8 cellular contexts compared by ENCODE assay signal in the genomic region with DNA sequence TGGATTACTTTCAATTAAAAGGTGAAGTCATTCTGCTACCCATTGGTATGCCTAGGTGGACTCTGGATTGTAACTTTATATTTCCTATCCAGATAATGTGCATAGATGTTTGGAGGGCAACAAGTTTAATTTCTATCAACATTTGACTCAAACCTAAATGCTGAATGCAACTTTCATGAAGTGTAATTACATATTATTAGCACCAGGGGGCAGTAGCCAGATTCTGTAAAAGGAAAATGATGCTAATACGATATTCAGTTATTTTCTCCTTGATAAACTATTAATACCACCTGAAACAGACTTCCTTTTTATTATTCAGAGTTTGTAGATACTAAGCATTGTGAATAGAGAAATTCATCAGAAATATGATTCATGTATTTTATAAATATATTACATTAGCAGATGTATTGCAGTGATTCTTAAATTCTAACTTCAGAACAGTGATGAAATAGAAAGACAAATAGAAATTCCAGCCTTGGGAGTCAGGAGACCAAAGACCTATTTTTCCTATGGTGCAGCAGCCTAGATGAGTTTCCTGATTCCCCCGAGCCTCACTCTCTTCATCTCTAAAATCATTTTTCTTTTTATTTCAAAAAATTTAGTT.
DNase-seq lines count a peak whose midpoint lies in the region; ATAC-seq, FAIRE-seq and TF ChIP-seq lines count a peak whose summit lies in the region.

No MANE protein-coding gene starts in this region.

- TF ChIP-seq RAD21 in HepG2 (CRISPR knock-in tag; IDR thresholded peaks at IDR 0.05), result no peak

- TF ChIP-seq EP300 in HepG2 (IDR thresholded peaks at IDR 0.05; ENCODE audit: low read depth in 2 of 2, low read length in 2 of 2) (no peak), HepG2 (CRISPR knock-in tag; IDR thresholded peaks at IDR 0.05; ENCODE audit: borderline replicate concordance) (no peak)

- H3K4me1 Mint-ChIP-seq in activated T-helper 17 cell treated with anti-CD3 and anti-CD28 coated beads, Interleukin-2, amount 50 U/mL, for 72 hours, result no peaks in the 10 kb centered on the region
- H3K4me1 Mint-ChIP-seq in stimulated activated memory B cell treated with anti-CD40 and anti-IgM and Interleukin-4, amounts not matched to agents 10 μg/mL and 1 μg/mL and 100 μg/mL, for 72 hours, result peaks cover 10% of the 10 kb centered on the region

- peaks cover 4% of the 10 kb centered on the region for H3K27me3 Mint-ChIP-seq in activated T-helper 17 cell treated with anti-CD3 and anti-CD28 coated beads, Interleukin-2, amount 50 U/mL, for 72 hours
- H3K27me3 Mint-ChIP-seq in stimulated activated memory B cell treated with anti-CD40 and anti-IgM and Interleukin-4, amounts not matched to agents 10 μg/mL and 1 μg/mL and 100 μg/mL, for 72 hours, result peaks cover 8% of the 10 kb centered on the region

- CTCF ChIA-PET in HepG2 (lab: Yijun Ruan, JAX; ENCODE audit: low intra/inter-chr PET ratio, low total read pairs), result interaction anchor here (0.7 to 1.4 kb wide), 4 partner anchors 112 to 231 kb away, joined by 3 to 6 read pairs (median 3); no protein-coding TSS in a partner anchor

- TF ChIP-seq POLR2A in HepG2 (IDR thresholded peaks at IDR 0.05; ENCODE audit: insufficient read depth in 1 of 2, low read depth in 2 of 2, low read length in 2 of 2), result no peak

- H3K27me3 ChIP-seq in ascending aorta (no peaks in the 10 kb centered on the region), HepG2 (ENCODE audit: control insufficient read depth in 1 of 2, insufficient read depth in 2 of 2, low read length in 2 of 2) (no peaks in the 10 kb centered on the region; a peak in 1 of 5 replicates)

- no peaks in the 10 kb centered on the region for H3K9me3 ChIP-seq in ascending aorta
- no peaks in the 10 kb centered on the region; the same call in 1 of the 2 replicates for H3K9me3 ChIP-seq in HepG2 (ENCODE audit: low read length)

- H3K4me3 ChIP-seq in ascending aorta, result no peak overlapping the region
- H3K4me3 ChIP-seq in HepG2 (replicated peaks in 1 of 3; ENCODE audit: insufficient read depth in 1 of 3, low read depth in 2 of 3, low read length in 3 of 3), result no peak overlapping the region

- ATAC-seq in HepG2, result no peak
- no peak for ATAC-seq in HG02981 (IDR thresholded peaks at IDR 0.05; ENCODE audit: unreplicated experiment)
- no peak for ATAC-seq in activated T-helper 17 cell treated with anti-CD3 and anti-CD28 coated beads, Interleukin-2, amount 50 U/mL, for 72 hours (replicated peaks)
- ATAC-seq in esophagus mucosa, result no peak
- ATAC-seq in stimulated activated memory B cell treated with anti-CD40 and anti-IgM and Interleukin-4, amounts not matched to agents 10 μg/mL and 1 μg/mL and 100 μg/mL, for 72 hours, result no peak

- no peaks in the 10 kb centered on the region for H3K79me2 ChIP-seq in HepG2 (ENCODE audit: insufficient read depth, low read length)

- no peak overlapping the region for H3K4me2 ChIP-seq in HepG2 (ENCODE audit: low read depth, low read length)

- H3K27ac ChIP-seq in ascending aorta (no peak overlapping the region), HepG2 (ENCODE audit: extremely low read length, insufficient read depth, low read length) (no peak overlapping the region)

- TF ChIP-seq CTCF in ascending aorta (IDR thresholded peaks at IDR 0.05) (peak in 2 of 3 experiments; percentile 63 to 71), HepG2 (CRISPR knock-in tag; IDR thresholded peaks at IDR 0.05) (peak; percentile 59)

- no peak overlapping the region for H3K9ac ChIP-seq in HepG2 (ENCODE audit: insufficient read depth, low read depth, low read length)

- H3K36me3 Mint-ChIP-seq in activated T-helper 17 cell treated with anti-CD3 and anti-CD28 coated beads, Interleukin-2, amount 50 U/mL, for 72 hours (ENCODE audit: low read depth), result no peaks in the 10 kb centered on the region
- H3K36me3 Mint-ChIP-seq in stimulated activated memory B cell treated with anti-CD40 and anti-IgM and Interleukin-4, amounts not matched to agents 10 μg/mL and 1 μg/mL and 100 μg/mL, for 72 hours, result peaks cover 6% of the 10 kb centered on the region

- peaks cover 3% of the 10 kb centered on the region for H3K9me3 Mint-ChIP-seq in activated T-helper 17 cell treated with anti-CD3 and anti-CD28 coated beads, Interleukin-2, amount 50 U/mL, for 72 hours
- peaks cover 7% of the 10 kb centered on the region for H3K9me3 Mint-ChIP-seq in stimulated activated memory B cell treated with anti-CD40 and anti-IgM and Interleukin-4, amounts not matched to agents 10 μg/mL and 1 μg/mL and 100 μg/mL, for 72 hours

- intact Hi-C loops in ascending aorta (cut with DNase I) (loop anchor here (5.0 kb wide), 1 partner anchor 233 kb away; no protein-coding TSS in a partner anchor), HepG2 (cut with micrococcal nuclease; ENCODE audit: unreplicated experiment) (loop anchor here (1.0 kb wide), 2 partner anchors 112 to 231 kb away; no protein-coding TSS in a partner anchor)

- FAIRE-seq in HepG2 (lab: Jason Lieb, UNC), result peak; percentile 70

- H4K20me1 ChIP-seq in HepG2 (ENCODE audit: insufficient read depth, low read length), result no peaks in the 10 kb centered on the region

- peak; percentile 63 for DNase-seq in DMS53 (lab: John Stamatoyannopoulos, UW)
- peak; percentile 35 for DNase-seq in LoVo (ENCODE audit: low spot score)
- DNase-seq in ascending aorta (ENCODE audit: low spot score in 2 of 2), result no peak
- DNase-seq in HepG2 (ENCODE audit: low spot score), result peak; percentile 14

- BruUV-seq in HepG2 (replicated peaks; lab: Mats Ljungman, UMichigan), result no TSS peak

- POLR2A ChIA-PET in HepG2 (lab: Yijun Ruan, JAX), result no interaction called here

- 24% methylated on average over 2 of the region's 2 CpGs for WGBS in HepG2 (ENCODE audit: low lambda C conversion rate)

- H2AFZ ChIP-seq in HepG2 (ENCODE audit: low read length), result no peak overlapping the region

- in situ Hi-C loops in HepG2 (cut with HindIII; ENCODE audit: extremely low pct_ligation_motif_present, low pct_unique_long_range_greater_than_20kb), result loop anchor here (5.0 kb wide), 1 partner anchor 233 kb away; no protein-coding TSS in a partner anchor

- H3K4me1 ChIP-seq in ascending aorta (no peaks in the 10 kb centered on the region), HepG2 (ENCODE audit: insufficient read depth, low read length) (peaks cover 26% of the 10 kb centered on the region)

- H3K36me3 ChIP-seq in ascending aorta (no peaks in the 10 kb centered on the region), HepG2 (replicated peaks in 1 of 2; ENCODE audit: control insufficient read depth in 1 of 2, insufficient read depth in 2 of 2, low read length in 2 of 2) (no peaks in the 10 kb centered on the region)

- H3K27ac Mint-ChIP-seq in activated T-helper 17 cell treated with anti-CD3 and anti-CD28 coated beads, Interleukin-2, amount 50 U/mL, for 72 hours, result no peak overlapping the region
- H3K27ac Mint-ChIP-seq in stimulated activated memory B cell treated with anti-CD40 and anti-IgM and Interleukin-4, amounts not matched to agents 10 μg/mL and 1 μg/mL and 100 μg/mL, for 72 hours, result no peak overlapping the region

- no peak overlapping the region for H3K4me3 Mint-ChIP-seq in activated T-helper 17 cell treated with anti-CD3 and anti-CD28 coated beads, Interleukin-2, amount 50 U/mL, for 72 hours
- no peak overlapping the region for H3K4me3 Mint-ChIP-seq in stimulated activated memory B cell treated with anti-CD40 and anti-IgM and Interleukin-4, amounts not matched to agents 10 μg/mL and 1 μg/mL and 100 μg/mL, for 72 hours

TF ChIP-seq in HepG2, 621 proteins besides CTCF, POLR2A, EP300 and RAD21 (continues in another document):
- TF ChIP-seq ZNF619 (CRISPR knock-in tag; IDR thresholded peaks at IDR 0.05), result no peak
- TF ChIP-seq MAZ (IDR thresholded peaks at IDR 0.05; ENCODE audit: borderline replicate concordance, low read depth, low read length), result no peak
- TF ChIP-seq MAZ (CRISPR knock-in tag; IDR thresholded peaks at IDR 0.05; ENCODE audit: low read depth), result no peak
- TF ChIP-seq, protein P1, sequence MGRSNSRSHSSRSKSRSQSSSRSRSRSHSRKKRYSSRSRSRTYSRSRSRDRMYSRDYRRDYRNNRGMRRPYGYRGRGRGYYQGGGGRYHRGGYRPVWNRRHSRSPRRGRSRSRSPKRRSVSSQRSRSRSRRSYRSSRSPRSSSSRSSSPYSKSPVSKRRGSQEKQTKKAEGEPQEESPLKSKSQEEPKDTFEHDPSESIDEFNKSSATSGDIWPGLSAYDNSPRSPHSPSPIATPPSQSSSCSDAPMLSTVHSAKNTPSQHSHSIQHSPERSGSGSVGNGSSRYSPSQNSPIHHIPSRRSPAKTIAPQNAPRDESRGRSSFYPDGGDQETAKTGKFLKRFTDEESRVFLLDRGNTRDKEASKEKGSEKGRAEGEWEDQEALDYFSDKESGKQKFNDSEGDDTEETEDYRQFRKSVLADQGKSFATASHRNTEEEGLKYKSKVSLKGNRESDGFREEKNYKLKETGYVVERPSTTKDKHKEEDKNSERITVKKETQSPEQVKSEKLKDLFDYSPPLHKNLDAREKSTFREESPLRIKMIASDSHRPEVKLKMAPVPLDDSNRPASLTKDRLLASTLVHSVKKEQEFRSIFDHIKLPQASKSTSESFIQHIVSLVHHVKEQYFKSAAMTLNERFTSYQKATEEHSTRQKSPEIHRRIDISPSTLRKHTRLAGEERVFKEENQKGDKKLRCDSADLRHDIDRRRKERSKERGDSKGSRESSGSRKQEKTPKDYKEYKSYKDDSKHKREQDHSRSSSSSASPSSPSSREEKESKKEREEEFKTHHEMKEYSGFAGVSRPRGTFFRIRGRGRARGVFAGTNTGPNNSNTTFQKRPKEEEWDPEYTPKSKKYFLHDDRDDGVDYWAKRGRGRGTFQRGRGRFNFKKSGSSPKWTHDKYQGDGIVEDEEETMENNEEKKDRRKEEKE (IDR thresholded peaks at IDR 0.05), result no peak
- TF ChIP-seq MBNL3 (CRISPR knock-in tag; conservative IDR thresholded peaks at IDR 0.05), result no peak
- TF ChIP-seq, protein P2, sequence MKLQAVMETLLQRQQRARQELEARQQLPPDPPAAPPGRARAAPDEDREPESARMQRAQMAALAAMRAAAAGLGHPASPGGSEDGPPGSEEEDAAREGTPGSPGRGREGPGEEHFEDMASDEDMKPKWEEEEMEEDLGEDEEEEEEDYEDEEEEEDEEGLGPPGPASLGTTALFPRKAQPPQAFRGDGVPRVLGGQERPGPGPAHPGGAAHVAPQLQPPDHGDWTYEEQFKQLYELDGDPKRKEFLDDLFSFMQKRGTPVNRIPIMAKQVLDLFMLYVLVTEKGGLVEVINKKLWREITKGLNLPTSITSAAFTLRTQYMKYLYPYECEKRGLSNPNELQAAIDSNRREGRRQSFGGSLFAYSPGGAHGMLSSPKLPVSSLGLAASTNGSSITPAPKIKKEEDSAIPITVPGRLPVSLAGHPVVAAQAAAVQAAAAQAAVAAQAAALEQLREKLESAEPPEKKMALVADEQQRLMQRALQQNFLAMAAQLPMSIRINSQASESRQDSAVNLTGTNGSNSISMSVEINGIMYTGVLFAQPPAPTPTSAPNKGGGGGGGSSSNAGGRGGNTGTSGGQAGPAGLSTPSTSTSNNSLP (IDR thresholded peaks at IDR 0.05; ENCODE audit: low read depth, low read length), result peak; percentile 70; the same call in 1 of the 2 replicates
- peak; percentile 43 for TF ChIP-seq STAG1 (CRISPR knock-in tag; IDR thresholded peaks at IDR 0.05)

Comparison
In these comparisons a context has a peak if more than half of its experiments do, and no peak if none do; other contexts are left out.
1. DNase-seq: peak in DMS53 (single experiment), LoVo (single experiment) and HepG2 (single experiment); none in ascending aorta (0 of 2).